ENCODE assay signal across 15 cellular contexts in genomic region chr16:48511071-48511540, GRCh38.
A peak's percentile ranks its signal among the peaks of the same experiment; 100 is the strongest.
DNase-seq lines count a peak whose midpoint lies in the region; ATAC-seq and TF ChIP-seq lines count a peak whose summit lies in the region.
"Had no signal": no experiment of that assay in that cellular context is flagged by ENCODE, and none has a peak within 500 bp of the region (broad histone marks: within the 10 kb centered on the region; RNA-seq: fewer than 3 reads in every experiment).

No MANE protein-coding gene starts in this region.

- H3K27me3 ChIP-seq in osteoblast (ENCODE audit: insufficient read depth, low read length): no peaks in the 10 kb centered on the region
- H3K27me3 ChIP-seq: right atrium auricular region had no signal

- no peak for ATAC-seq in HG03175 (IDR thresholded peaks at IDR 0.05; ENCODE audit: unreplicated experiment)
- no peak for ATAC-seq in GM18517 (IDR thresholded peaks at IDR 0.05; ENCODE audit: unreplicated experiment)
- no peak for ATAC-seq in HG03571 (IDR thresholded peaks at IDR 0.05; ENCODE audit: unreplicated experiment)
- ATAC-seq: activated T-cell treated with anti-CD3 and anti-CD28 coated beads, Interleukin-2, amount 50 U/mL, for 72 hours had no signal

- peak; percentile 86 for DNase-seq in AG20443 (ENCODE audit: low spot score)
- peak; percentile 73 for DNase-seq in NCI-H226
- DNase-seq in fibroblast of the aortic adventitia (ENCODE audit: low read depth): peak; percentile 92
- peak; percentile 94 for DNase-seq in osteoblast (ENCODE audit: insufficient read length, low spot score, missing footprints)
- no peak for DNase-seq in cortex of kidney (lab: John Stamatoyannopoulos, UW)
- DNase-seq: activated B cell treated with CpG ODN at 0.5 μM for 24 hours; activated T-cell treated with anti-CD3 and anti-CD28 coated beads, Interleukin-2, amount 50 U/mL, for 72 hours; cerebellar nuclear complex; MV-4-11; NCI-H446 treated with DMSO at 0.1 percent for 48 hours; SIG-M5 had no signal

- no peaks in the 10 kb centered on the region for H3K36me3 ChIP-seq in osteoblast (ENCODE audit: insufficient read depth, low read length)
- H3K36me3 ChIP-seq: right atrium auricular region had no signal

- TF ChIP-seq CTCF in fibroblast of the aortic adventitia (IDR thresholded peaks at IDR 0.05; ENCODE audit: insufficient read depth, low read length) (peak; percentile 23), osteoblast (IDR thresholded peaks at IDR 0.05; ENCODE audit: extremely low read depth, low read depth, low read length) (no peak)

- no peaks in the 10 kb centered on the region for H3K4me1 ChIP-seq in osteoblast (ENCODE audit: insufficient read depth, low read length)
- H3K4me1 ChIP-seq: right atrium auricular region had no signal

- peaks cover 3% of the 10 kb centered on the region for H3K9me3 ChIP-seq in osteoblast (ENCODE audit: low read depth, low read length)
- H3K9me3 ChIP-seq: right atrium auricular region had no signal

- H3K27ac ChIP-seq in osteoblast (ENCODE audit: low read depth, low read length): no peak overlapping the region
- H3K27ac ChIP-seq: right atrium auricular region had no signal

- H2AFZ ChIP-seq in osteoblast (ENCODE audit: low read length): no peak overlapping the region

- H3K79me2 ChIP-seq in osteoblast (ENCODE audit: insufficient read depth, low read length): no peaks in the 10 kb centered on the region

- H3K4me3 ChIP-seq in fibroblast of the aortic adventitia (ENCODE audit: low read depth, low read length) (no peak overlapping the region), osteoblast (ENCODE audit: insufficient read depth, low read length) (no peak overlapping the region)
- H3K4me3 ChIP-seq: right atrium auricular region had no signal

- no peak overlapping the region for H3K4me2 ChIP-seq in osteoblast (ENCODE audit: insufficient read depth, low read length)

- H4K20me1 ChIP-seq in osteoblast (ENCODE audit: insufficient read depth, low read length): no peaks in the 10 kb centered on the region
